In the genomic region with DNA sequence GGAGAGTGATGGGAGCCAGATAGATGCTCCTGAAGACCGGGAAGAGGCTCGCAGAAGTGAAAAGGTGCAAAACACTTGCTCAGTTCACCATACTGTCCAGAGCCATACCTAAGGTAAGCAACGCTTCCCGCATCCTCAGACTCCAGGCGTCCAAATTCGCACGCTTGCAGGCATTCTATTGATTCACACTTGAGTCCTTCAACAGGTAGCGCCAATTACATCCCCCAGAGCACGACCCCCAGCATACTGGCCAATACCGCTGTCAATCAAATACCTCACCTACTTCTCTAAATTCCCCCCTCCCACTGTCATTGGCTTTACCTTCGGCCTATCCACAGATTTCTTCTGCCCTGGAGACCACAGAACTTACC, we compare ENCODE assay signal across 10 cellular contexts. TPM values are rescaled to one million over a fixed set of nuclear protein-coding genes. Genes with fewer than 3 reads are reported as not detected.
DNase-seq lines count a peak whose midpoint lies in the region; ATAC-seq and TF ChIP-seq lines count a peak whose summit lies in the region.
"Had no signal": no experiment of that assay in that cellular context is flagged by ENCODE, and none has a peak within 500 bp of the region (broad histone marks: within the 10 kb centered on the region; RNA-seq: fewer than 3 reads in every experiment).

No MANE protein-coding gene starts in this region.

- no peaks in the 10 kb centered on the region for H3K9me3 Mint-ChIP-seq in activated T-cell treated with anti-CD3 and anti-CD28 coated beads, Interleukin-2, amount 50 U/mL, for 24 hours

- TF ChIP-seq CTCF in Panc1 (IDR thresholded peaks at IDR 0.05) = no peak
- no peak for TF ChIP-seq CTCF in suprapubic skin (IDR thresholded peaks at IDR 0.05)

- POLR2A ChIA-PET in Panc1 (lab: Charles Lee) = no interaction called here

- peaks cover 47% of the 10 kb centered on the region for H3K27me3 ChIP-seq in Panc1 (ENCODE audit: control insufficient read depth, insufficient read depth, low read length)
- no peaks in the 10 kb centered on the region for H3K27me3 ChIP-seq in iPS-18a (ENCODE audit: control insufficient read depth, insufficient read depth, low read length)
- peaks cover 34% of the 10 kb centered on the region for H3K27me3 ChIP-seq in suprapubic skin

- in situ Hi-C loops in Panc1 (cut with HindIII; ENCODE audit: low pct_unique_long_range_greater_than_20kb, low sequenced_read_pairs) = no loop called here

- intact Hi-C loops in Panc1 (cut with micrococcal nuclease; ENCODE audit: unreplicated experiment) = no loop called here

- no peak for DNase-seq in activated T-cell treated with anti-CD3 and anti-CD28 coated beads, Interleukin-2, amount 50 U/mL, for 24 hours
- DNase-seq in activated T-cell treated with anti-CD3 and anti-CD28 coated beads for 4 hours = no peak
- DNase-seq in Panc1 (ENCODE audit: low read depth, low spot score) = no peak
- no peak for DNase-seq in suprapubic skin (ENCODE audit: low spot score in 2 of 2)
- no peak for DNase-seq in mesenteric fat pad (ENCODE audit: low spot score)
- no peak for DNase-seq in COLO829 (ENCODE audit: low spot score)

- peaks cover 18% of the 10 kb centered on the region for H3K4me1 Mint-ChIP-seq in activated T-cell treated with anti-CD3 and anti-CD28 coated beads, Interleukin-2, amount 50 U/mL, for 24 hours (ENCODE audit: low read depth)

- no peak overlapping the region for H3K27ac Mint-ChIP-seq in activated T-cell treated with anti-CD3 and anti-CD28 coated beads, Interleukin-2, amount 50 U/mL, for 24 hours

- H3K36me3 Mint-ChIP-seq in activated T-cell treated with anti-CD3 and anti-CD28 coated beads, Interleukin-2, amount 50 U/mL, for 24 hours (ENCODE audit: low read depth) = no peaks in the 10 kb centered on the region

- H3K36me3 ChIP-seq in Panc1 (ENCODE audit: control insufficient read depth, insufficient read depth, low read length) (no peaks in the 10 kb centered on the region), iPS-18a (ENCODE audit: control insufficient read depth, low read depth, low read length) (no peaks in the 10 kb centered on the region), suprapubic skin (no peaks in the 10 kb centered on the region)

- no peak for TF ChIP-seq POLR2A in suprapubic skin (IDR thresholded peaks at IDR 0.05)

- no peak overlapping the region for H3K27ac ChIP-seq in Panc1 (ENCODE audit: low read length)
- no peak overlapping the region for H3K27ac ChIP-seq in iPS-18a (ENCODE audit: low read length)
- H3K27ac ChIP-seq in suprapubic skin = no peak overlapping the region
- H3K27ac ChIP-seq: epithelial cell of prostate had no signal

- H3K4me3 Mint-ChIP-seq in activated T-cell treated with anti-CD3 and anti-CD28 coated beads, Interleukin-2, amount 50 U/mL, for 24 hours = peak overlapping the region; percentile 28

- 0 out of 2 replicates have a peak, but pooled peaks cover 2% of the 10 kb centered on the region for H3K4me1 ChIP-seq in Panc1 (ENCODE audit: control insufficient read depth, insufficient read depth, low read length)
- peaks cover 8% of the 10 kb centered on the region for H3K4me1 ChIP-seq in iPS-18a (ENCODE audit: control insufficient read depth, low read depth, low read length)
- H3K4me1 ChIP-seq in suprapubic skin = peaks cover 18% of the 10 kb centered on the region

- no peak for TF ChIP-seq EP300 in suprapubic skin (IDR thresholded peaks at IDR 0.05)

- H3K9me3 ChIP-seq in Panc1 (ENCODE audit: control insufficient read depth, insufficient read depth, low read depth, low read length) = no peaks in the 10 kb centered on the region
- H3K9me3 ChIP-seq in iPS-18a (ENCODE audit: control insufficient read depth, low read depth, low read length) = peaks cover 3% of the 10 kb centered on the region
- no peaks in the 10 kb centered on the region for H3K9me3 ChIP-seq in suprapubic skin

- 6% methylated on average over 11 of the region's 11 CpGs for WGBS in suprapubic skin

- peak; percentile 28; the same call in 1 of the 2 replicates for ATAC-seq in Panc1
- no peak for ATAC-seq in GM18520 (IDR thresholded peaks at IDR 0.05; ENCODE audit: unreplicated experiment)

- CTCF ChIA-PET in Panc1 (lab: Charles Lee) = no interaction called here

- peaks cover 63% of the 10 kb centered on the region for H3K27me3 Mint-ChIP-seq in activated T-cell treated with anti-CD3 and anti-CD28 coated beads, Interleukin-2, amount 50 U/mL, for 24 hours

- H3K4me3 ChIP-seq in Panc1 (ENCODE audit: low read depth in 2 of 2, low read length in 2 of 2) = peak overlapping the region; percentile 44 to 54
- peak overlapping the region; percentile 93 for H3K4me3 ChIP-seq in iPS-18a (ENCODE audit: low read length)
- H3K4me3 ChIP-seq in suprapubic skin = peak overlapping the region; percentile 56

- H3K9ac ChIP-seq in iPS-18a (ENCODE audit: low read length) = peak overlapping the region; percentile 46

- BruUV-seq in Panc1 (replicated peaks; lab: Mats Ljungman, UMichigan) = no TSS peak

RNA-seq across cellular contexts. Expression of a gene that starts 0.4 kb away (rescaled TPM):
- total RNA-seq in Panc1 (2021; ENCODE audit: unreplicated experiment) (0.05 TPM), suprapubic skin (under 1 TPM in 3 of 4 donors, not detected in 1; 0.08 to 0.32 (median 0.15) TPM), mesenteric fat pad (not detected)
- polyA plus RNA-seq in Panc1 (2012; ENCODE audit: insufficient read length) = not detected
- total RNA-seq: G401 had no signal
